In genomic region chr5:32790411-32790951, GRCh38 we compare ENCODE assay signal across 29 cellular contexts.
DNase-seq lines count a peak whose midpoint lies in the region; ATAC-seq and TF ChIP-seq lines count a peak whose summit lies in the region.
"Had no signal": no experiment of that assay in that cellular context is flagged by ENCODE, and none has a peak within 500 bp of the region (broad histone marks: within the 10 kb centered on the region; RNA-seq: fewer than 3 reads in every experiment).

No MANE protein-coding gene starts in this region.

- ATAC-seq in foreskin keratinocyte = peak; percentile 48
- ATAC-seq in GM19324 (IDR thresholded peaks at IDR 0.05; ENCODE audit: low FRiP score, unreplicated experiment) = no peak
- ATAC-seq: activated T-cell treated with anti-CD3 and anti-CD28 coated beads, Interleukin-2, amount 50 U/mL, for 72 hours; body of pancreas; GM23338; upper lobe of right lung had no signal

- H3K4me1 ChIP-seq in ACC112 (ENCODE audit: control insufficient read depth, insufficient read depth, low read length, unreplicated experiment) (peaks cover 27% of the 10 kb centered on the region), foreskin keratinocyte (peaks cover 7% of the 10 kb centered on the region), mesendoderm (ENCODE audit: control insufficient read depth, low read depth, low read length) (no peaks in the 10 kb centered on the region)
- H3K4me1 ChIP-seq: body of pancreas, colonic mucosa, Peyer's patch, right atrium auricular region, stomach, upper lobe of right lung had no signal

- no peak overlapping the region for H2BK15ac ChIP-seq in mesendoderm (replicated peaks; ENCODE audit: low read depth)

- H2BK5ac ChIP-seq in mesendoderm (ENCODE audit: low read length) = no peak overlapping the region

- H3K4me3 ChIP-seq in ACC112 (ENCODE audit: low read depth, low read length) (no peak overlapping the region), astrocyte of the cerebellum (ENCODE audit: low read depth, low read length) (no peak overlapping the region), mesendoderm (ENCODE audit: low read length) (no peak overlapping the region)
- H3K4me3 ChIP-seq: body of pancreas, colonic mucosa, GM23338, lung, Peyer's patch, right atrium auricular region, stomach, upper lobe of right lung had no signal

- peaks cover 3% of the 10 kb centered on the region for H3K9me3 Mint-ChIP-seq in HFFc6
- H3K9me3 Mint-ChIP-seq: activated naive CD4-positive, alpha-beta T cell treated with anti-CD3 and anti-CD28 coated beads, Interleukin-2, amount 50 U/mL, for 24 hours; GM23338; T-helper 2 cell treated with Interferon-gamma antibody and Interleukin-4, amounts not matched to agents 5 μg/mL and 100 μg/mL, for 36 hours had no signal

- H3K36me3 ChIP-seq in ACC112 (ENCODE audit: insufficient read depth, low read length) (peaks cover 10% of the 10 kb centered on the region; the same call in 1 of the 2 replicates), mesendoderm (ENCODE audit: control insufficient read depth, insufficient read depth, low read length) (no peaks in the 10 kb centered on the region)
- H3K36me3 ChIP-seq: colonic mucosa, Peyer's patch, right atrium auricular region, stomach, upper lobe of right lung had no signal

- H2AK5ac ChIP-seq in mesendoderm (ENCODE audit: low read length) = no peak overlapping the region

- peaks cover 51% of the 10 kb centered on the region for H3K4me1 Mint-ChIP-seq in HFFc6 (ENCODE audit: low read depth)
- H3K4me1 Mint-ChIP-seq: activated naive CD4-positive, alpha-beta T cell treated with anti-CD3 and anti-CD28 coated beads, Interleukin-2, amount 50 U/mL, for 24 hours had no signal

- peaks cover 19% of the 10 kb centered on the region for H3K36me3 Mint-ChIP-seq in HFFc6 (ENCODE audit: low read depth)
- H3K36me3 Mint-ChIP-seq: activated naive CD4-positive, alpha-beta T cell treated with anti-CD3 and anti-CD28 coated beads, Interleukin-2, amount 50 U/mL, for 24 hours had no signal

- H4K8ac ChIP-seq in mesendoderm (ENCODE audit: low read depth, low read length) = no peak overlapping the region

- TF ChIP-seq CTCF in HFFc6 (IDR thresholded peaks at IDR 0.05) (no peak), astrocyte of the cerebellum (IDR thresholded peaks at IDR 0.05; ENCODE audit: low read depth, low read length, missing control alignments) (no peak), foreskin keratinocyte (conservative IDR thresholded peaks at IDR 0.05) (no peak)

- no peak overlapping the region for H2AFZ ChIP-seq in ACC112 (ENCODE audit: low read length, unreplicated experiment)
- H2AFZ ChIP-seq: GM23338 had no signal

- H3K56ac ChIP-seq in mesendoderm (ENCODE audit: low read length) = no peak overlapping the region

- no peak overlapping the region for H3K18ac ChIP-seq in mesendoderm (ENCODE audit: low read length)

- H3K79me2 ChIP-seq in ACC112 (ENCODE audit: control insufficient read depth, insufficient read depth, low read length, unreplicated experiment) (no peaks in the 10 kb centered on the region), mesendoderm (ENCODE audit: control insufficient read depth, insufficient read depth, low read length) (no peaks in the 10 kb centered on the region)

- peak overlapping the region; percentile 33 for H3K27ac ChIP-seq in ACC112 (ENCODE audit: low read depth, low read length)
- no peak overlapping the region for H3K27ac ChIP-seq in foreskin keratinocyte
- no peak overlapping the region for H3K27ac ChIP-seq in mesendoderm (ENCODE audit: low read depth, low read length)
- H3K27ac ChIP-seq: body of pancreas, colonic mucosa, Peyer's patch, right atrium auricular region, stomach, upper lobe of right lung had no signal

- no peak overlapping the region for H2BK120ac ChIP-seq in mesendoderm (ENCODE audit: low read depth, low read length)

- H4K5ac ChIP-seq in mesendoderm (ENCODE audit: low read length) = no peak overlapping the region

- H3K79me1 ChIP-seq in mesendoderm (ENCODE audit: low read length) = no peaks in the 10 kb centered on the region

- H3K4me2 ChIP-seq in mesendoderm (ENCODE audit: low read length) = no peak overlapping the region
- H3K4me2 ChIP-seq: GM23338 had no signal

- no peak overlapping the region for H3K23ac ChIP-seq in mesendoderm (ENCODE audit: low read length)

- H3K4me3 Mint-ChIP-seq in HFFc6 = peak overlapping the region; percentile 68
- H3K4me3 Mint-ChIP-seq: activated naive CD4-positive, alpha-beta T cell treated with anti-CD3 and anti-CD28 coated beads, Interleukin-2, amount 50 U/mL, for 24 hours; activated T-cell treated with anti-CD3 and anti-CD28 coated beads, Interleukin-2, amount 50 U/mL, for 72 hours; GM23338; T-helper 2 cell treated with Interferon-gamma antibody and Interleukin-4, amounts not matched to agents 5 μg/mL and 100 μg/mL, for 36 hours had no signal

- no peak overlapping the region for H3K4ac ChIP-seq in mesendoderm (ENCODE audit: low read depth, low read length)

- DNase-seq in HFFc6 (peak; percentile 78), astrocyte of the cerebellum (ENCODE audit: low read depth) (peak; percentile 66), foreskin keratinocyte (peak; percentile 68 to 75), mesendoderm (no peak)
- no peak for DNase-seq in activated CD4-positive, alpha-beta T cell treated with anti-CD3 and anti-CD28 coated beads for 48 hours
- no peak for DNase-seq in activated effector memory CD4-positive, alpha-beta T cell treated with Interleukin-2 at 50 U/mL for 16 hours
- DNase-seq: 8988T; activated CD4-positive, alpha-beta T cell treated with anti-CD3 and anti-CD28 coated beads for 1 hour; activated T-cell treated with anti-CD3 and anti-CD28 coated beads, Interleukin-2, amount 50 U/mL, for 72 hours; body of pancreas; C1 segment of cervical spinal cord; colonic mucosa; hippocampal formation; kidney; MV-4-11; NCI-H187 treated with DMSO at 0.1 percent for 48 hours; NK-92 treated with Interleukin-12 subunit alpha and Interleukin-12 subunit beta, amount 100 ng/mL, for 24 hours; occipital lobe; Peyer's patch; stimulated activated CD4-positive, alpha-beta T cell treated with anti-CD3 and anti-CD28 coated beads, Interleukin-12 subunit alpha, Interleukin-12 subunit beta, amount 100 ng/mL, for 4 hours; stomach; upper lobe of right lung had no signal

- H3K27ac Mint-ChIP-seq in HFFc6 = peak overlapping the region; percentile 77
- H3K27ac Mint-ChIP-seq: activated naive CD4-positive, alpha-beta T cell treated with anti-CD3 and anti-CD28 coated beads, Interleukin-2, amount 50 U/mL, for 24 hours; activated T-cell treated with anti-CD3 and anti-CD28 coated beads, Interleukin-2, amount 50 U/mL, for 72 hours; GM23338; T-helper 2 cell treated with Interferon-gamma antibody and Interleukin-4, amounts not matched to agents 5 μg/mL and 100 μg/mL, for 36 hours had no signal

- H3K9ac ChIP-seq in mesendoderm (ENCODE audit: low read length) = no peak overlapping the region

- no peaks in the 10 kb centered on the region for H3K27me3 ChIP-seq in ACC112 (ENCODE audit: insufficient read depth, low read length)
- H3K27me3 ChIP-seq in foreskin keratinocyte = peaks cover 4% of the 10 kb centered on the region
- no peaks in the 10 kb centered on the region for H3K27me3 ChIP-seq in mesendoderm (ENCODE audit: insufficient read depth, low read length, poor library complexity)
- H3K27me3 ChIP-seq: body of pancreas, colonic mucosa, Peyer's patch, right atrium auricular region, stomach, upper lobe of right lung had no signal

- WGBS in mesendoderm (ENCODE audit: extremely low coverage, insufficient coverage, low lambda C conversion rate) = no CpG with 5 or more reads among the region's 2 CpGs

- in situ Hi-C loops in astrocyte of the cerebellum (cut with HindIII; ENCODE audit: low sequenced_read_pairs) = no loop called here

- H3K27me3 Mint-ChIP-seq in HFFc6 (ENCODE audit: insufficient read depth) = no peaks in the 10 kb centered on the region

Comparison
In these comparisons a context has a peak if more than half of its experiments do, and no peak if none do; other contexts are left out.
1. DNase-seq: peak in HFFc6 (single experiment), astrocyte of the cerebellum (single experiment) and foreskin keratinocyte (2 of 2); none in mesendoderm (single experiment), activated CD4-positive, alpha-beta T cell treated with anti-CD3 and anti-CD28 coated beads for 48 hours (single experiment) and activated effector memory CD4-positive, alpha-beta T cell treated with Interleukin-2 at 50 U/mL for 16 hours (single experiment).